Comparison of ENCODE assay signal across 26 cellular contexts in the genomic region with DNA sequence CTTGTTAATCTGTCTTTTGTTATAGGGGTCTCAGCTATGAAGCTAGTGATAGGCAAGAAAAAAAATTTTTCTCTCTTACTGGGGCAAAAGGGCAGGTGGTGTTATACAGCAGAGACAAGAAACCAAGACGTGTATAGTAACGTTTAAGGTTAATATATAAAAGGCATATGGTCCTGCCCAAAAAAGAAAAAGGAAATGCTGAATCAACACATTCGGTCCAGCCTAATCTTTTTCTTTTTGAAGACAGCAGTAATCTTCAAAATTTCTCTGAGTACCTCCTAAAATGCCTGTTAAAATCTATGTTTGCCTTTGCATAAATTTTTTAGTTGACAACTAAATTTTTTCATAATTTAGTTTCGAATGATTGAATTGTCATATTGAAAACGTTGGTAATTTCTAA.
"Had no signal": no experiment of that assay in that cellular context is flagged by ENCODE, and none has a peak within 500 bp of the region (broad histone marks: within the 10 kb centered on the region; RNA-seq: fewer than 3 reads in every experiment).

No MANE protein-coding gene starts in this region.

- H3K4me1 ChIP-seq: Peyer's patch had no signal

- H3K27ac ChIP-seq: brain microvascular endothelial cell, cardiac muscle cell, Peyer's patch, WERI-Rb-1 had no signal

- H3K27me3 ChIP-seq: brain microvascular endothelial cell, cardiac muscle cell, Peyer's patch had no signal

- H3K4me3 ChIP-seq: cardiac muscle cell, Peyer's patch had no signal

- H3K4me1 Mint-ChIP-seq: activated naive CD4-positive, alpha-beta T cell treated with anti-CD3 and anti-CD28 coated beads, Interleukin-2, amount 10 ng/mL, durations not matched to agents 7 days and 5 days; activated naive CD8-positive, alpha-beta T cell treated with anti-CD3 and anti-CD28 coated beads for 36 hours; T-cell had no signal

- H3K9me3 ChIP-seq: Peyer's patch had no signal

- DNase-seq: activated CD4-positive, alpha-beta memory T cell treated with anti-CD3 and anti-CD28 coated beads, Interleukin-2, amount 10 ng/mL, durations not matched to agents 7 days and 5 days; activated CD4-positive, alpha-beta T cell treated with anti-CD3 and anti-CD28 coated beads for 36 hours; activated CD4-positive, alpha-beta T cell treated with anti-CD3 and anti-CD28 coated beads, Interleukin-2, amount 50 U/mL, for 1 hour; activated CD8-positive, alpha-beta memory T cell treated with anti-CD3 and anti-CD28 coated beads, Interleukin-2, amount 50 U/mL, for 4 hours; activated gamma-delta T cell treated with Interleukin-2 at 50 U/mL for 16 hours; activated naive CD4-positive, alpha-beta T cell treated with anti-CD3 and anti-CD28 coated beads, Interleukin-2, amount 10 ng/mL, durations not matched to agents 7 days and 5 days; activated naive CD8-positive, alpha-beta T cell treated with anti-CD3 and anti-CD28 coated beads for 36 hours; activated T-cell treated with anti-CD3 and anti-CD28 coated beads, Interleukin-2, amount 50 U/mL, for 72 hours; brain microvascular endothelial cell; KG1; MV-4-11; NCI-H1092 treated with DMSO at 0.1 percent for 48 hours; NCI-H1417 treated with DMSO at 0.1 percent for 48 hours; NCI-H1694; NCI-H2029; NCI-H2107; NCI-H345; NCI-H510A; NCI-H526 treated with DMSO at 0.1 percent for 48 hours; NCI-H82; Peyer's patch; SHP77 treated with DMSO at 0.1 percent for 48 hours; T-cell; WERI-Rb-1 had no signal

- H3K27me3 Mint-ChIP-seq: activated CD4-positive, alpha-beta memory T cell treated with anti-CD3 and anti-CD28 coated beads, Interleukin-2, amount 10 ng/mL, durations not matched to agents 7 days and 5 days; activated CD4-positive, alpha-beta T cell treated with anti-CD3 and anti-CD28 coated beads for 36 hours; activated naive CD4-positive, alpha-beta T cell treated with anti-CD3 and anti-CD28 coated beads, Interleukin-2, amount 10 ng/mL, durations not matched to agents 7 days and 5 days; activated naive CD8-positive, alpha-beta T cell treated with anti-CD3 and anti-CD28 coated beads for 36 hours; T-cell had no signal

- H3K9me3 Mint-ChIP-seq: activated CD4-positive, alpha-beta memory T cell treated with anti-CD3 and anti-CD28 coated beads, Interleukin-2, amount 10 ng/mL, durations not matched to agents 7 days and 5 days; activated naive CD4-positive, alpha-beta T cell treated with anti-CD3 and anti-CD28 coated beads, Interleukin-2, amount 10 ng/mL, durations not matched to agents 7 days and 5 days; activated naive CD8-positive, alpha-beta T cell treated with anti-CD3 and anti-CD28 coated beads for 36 hours; activated T-cell treated with anti-CD3 and anti-CD28 coated beads, Interleukin-2, amount 50 U/mL, for 72 hours; activated T-helper 2 cell treated with anti-CD3 and anti-CD28 coated beads, Interferon-gamma antibody, Interleukin-2, Interleukin-4, amounts not matched to agents 10 μg/mL and 5 μg/mL and 100 μg/mL, durations not matched to agents 14 hours and 24 hours and 36 hours; T-cell had no signal

- H3K4me3 Mint-ChIP-seq: activated CD4-positive, alpha-beta memory T cell treated with anti-CD3 and anti-CD28 coated beads, Interleukin-2, amount 10 ng/mL, durations not matched to agents 7 days and 5 days; activated CD4-positive, alpha-beta T cell treated with anti-CD3 and anti-CD28 coated beads for 36 hours; activated naive CD4-positive, alpha-beta T cell treated with anti-CD3 and anti-CD28 coated beads, Interleukin-2, amount 10 ng/mL, durations not matched to agents 7 days and 5 days; activated naive CD8-positive, alpha-beta T cell treated with anti-CD3 and anti-CD28 coated beads for 36 hours; activated T-cell treated with anti-CD3 and anti-CD28 coated beads, Interleukin-2, amount 50 U/mL, for 72 hours; T-cell had no signal

- H3K27ac Mint-ChIP-seq: activated CD4-positive, alpha-beta memory T cell treated with anti-CD3 and anti-CD28 coated beads, Interleukin-2, amount 10 ng/mL, durations not matched to agents 7 days and 5 days; activated CD4-positive, alpha-beta T cell treated with anti-CD3 and anti-CD28 coated beads for 36 hours; activated naive CD4-positive, alpha-beta T cell treated with anti-CD3 and anti-CD28 coated beads, Interleukin-2, amount 10 ng/mL, durations not matched to agents 7 days and 5 days; activated naive CD8-positive, alpha-beta T cell treated with anti-CD3 and anti-CD28 coated beads for 36 hours; activated T-helper 2 cell treated with anti-CD3 and anti-CD28 coated beads, Interferon-gamma antibody, Interleukin-2, Interleukin-4, amounts not matched to agents 10 μg/mL and 5 μg/mL and 100 μg/mL, durations not matched to agents 14 hours and 24 hours and 36 hours; T-cell had no signal

- ATAC-seq: activated CD4-positive, alpha-beta T cell treated with anti-CD3 and anti-CD28 coated beads for 36 hours; activated T-cell treated with anti-CD3 and anti-CD28 coated beads, Interleukin-2, amount 50 U/mL, for 72 hours; T-cell had no signal
